ENCODE assay signal across 10 cellular contexts in the genomic region with DNA sequence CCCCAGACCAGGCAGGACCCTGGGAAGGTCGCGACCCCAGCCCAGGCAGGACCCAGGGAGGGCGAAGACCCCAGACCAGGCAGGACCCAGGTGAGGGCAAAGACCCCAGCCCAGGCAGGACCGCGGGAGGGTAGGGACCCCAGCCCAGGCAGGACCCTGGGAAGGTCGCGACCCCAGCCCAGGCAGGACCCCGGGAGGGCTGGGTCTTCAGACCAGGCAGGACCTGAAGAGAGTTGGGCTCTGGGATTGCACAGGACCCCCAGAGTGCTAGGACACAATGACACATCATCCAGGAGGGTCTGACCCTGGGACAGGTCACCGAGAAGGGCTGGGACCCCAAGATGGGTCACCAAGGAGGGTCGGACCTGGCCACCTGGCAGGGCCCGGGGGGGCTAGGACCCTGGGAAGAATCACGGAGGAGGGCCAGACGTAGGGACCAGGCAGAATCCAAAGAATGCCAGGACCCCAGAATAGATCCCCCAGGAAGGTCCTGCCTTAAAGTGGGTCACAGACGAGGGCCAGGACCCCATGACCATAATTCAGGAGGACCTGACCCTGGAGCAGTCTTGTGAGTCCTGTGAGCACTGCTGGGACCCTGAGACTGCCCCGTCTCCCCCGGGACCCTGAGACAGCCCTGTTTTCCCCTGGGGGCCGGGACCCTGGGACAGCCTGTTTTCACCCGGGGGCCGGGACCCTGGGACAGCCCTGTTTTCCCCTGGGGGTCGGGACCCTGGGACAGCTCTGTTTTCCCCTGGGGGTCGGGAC. TPM values are rescaled to one million over a fixed set of nuclear protein-coding genes. Genes with fewer than 3 reads are reported as not detected.
DNase-seq lines count a peak whose midpoint lies in the region; ATAC-seq and TF ChIP-seq lines count a peak whose summit lies in the region.
"Had no signal": no experiment of that assay in that cellular context is flagged by ENCODE, and none has a peak within 500 bp of the region (broad histone marks: within the 10 kb centered on the region; RNA-seq: fewer than 3 reads in every experiment).

No MANE protein-coding gene starts in this region.

- peak overlapping the region; percentile 37 for H3K4me3 Mint-ChIP-seq in CD8-positive, alpha-beta T cell
- H3K4me3 Mint-ChIP-seq in progenitor cell of endocrine pancreas (ENCODE audit: low read depth), result peak overlapping the region; percentile 66

- peaks cover 3% of the 10 kb centered on the region for H3K36me3 Mint-ChIP-seq in CD8-positive, alpha-beta T cell
- H3K36me3 Mint-ChIP-seq in progenitor cell of endocrine pancreas (ENCODE audit: insufficient read depth), result peaks cover 20% of the 10 kb centered on the region

- no peak for ATAC-seq in CD8-positive, alpha-beta T cell
- no peak for ATAC-seq in HG03469 (IDR thresholded peaks at IDR 0.05; ENCODE audit: unreplicated experiment)

- H3K27me3 Mint-ChIP-seq in CD8-positive, alpha-beta T cell (ENCODE audit: low read depth), result no peaks in the 10 kb centered on the region
- peaks cover 10% of the 10 kb centered on the region for H3K27me3 Mint-ChIP-seq in progenitor cell of endocrine pancreas

- POLR2A ChIA-PET in CD8-positive, alpha-beta T cell (lab: Charles Lee), result no interaction called here

- DNase-seq in CD8-positive, alpha-beta T cell, result no peak
- no peak for DNase-seq in Peyer's patch
- DNase-seq in fibroblast of mammary gland (ENCODE audit: low read depth), result no peak
- no peak for DNase-seq in progenitor cell of endocrine pancreas (ENCODE audit: low spot score, unreplicated experiment)
- no peak for DNase-seq in dermis blood vessel endothelial cell
- DNase-seq in NCI-H748 treated with DMSO at 0.1 percent for 48 hours (lab: John Stamatoyannopoulos, UW), result no peak
- no peak for DNase-seq in COLO829 (ENCODE audit: low spot score)
- DNase-seq: DMS53, hippocampal formation had no signal

- no peak for TF ChIP-seq CTCF in CD8-positive, alpha-beta T cell (IDR thresholded peaks at IDR 0.05)
- TF ChIP-seq CTCF in Peyer's patch (IDR thresholded peaks at IDR 0.05), result no peak
- TF ChIP-seq CTCF in fibroblast of mammary gland (conservative IDR thresholded peaks at IDR 0.05; ENCODE audit: control insufficient read depth, insufficient read depth, low read depth, low read length), result no peak
- TF ChIP-seq CTCF in progenitor cell of endocrine pancreas (IDR thresholded peaks at IDR 0.05; ENCODE audit: unreplicated experiment), result no peak

- H3K27me3 ChIP-seq in CD8-positive, alpha-beta T cell (ENCODE audit: insufficient read depth, low read length), result no peaks in the 10 kb centered on the region
- no peaks in the 10 kb centered on the region for H3K27me3 ChIP-seq in Peyer's patch

- H3K36me3 ChIP-seq in CD8-positive, alpha-beta T cell (ENCODE audit: insufficient read depth, low read length), result no peaks in the 10 kb centered on the region
- H3K36me3 ChIP-seq in Peyer's patch, result no peaks in the 10 kb centered on the region

- H3K4me3 ChIP-seq in CD8-positive, alpha-beta T cell (ENCODE audit: low read depth, low read length), result no peak overlapping the region
- H3K4me3 ChIP-seq in Peyer's patch (peak overlapping the region; percentile 78 to 99 (median 95)), fibroblast of mammary gland (ENCODE audit: control insufficient read depth, low read depth, low read length) (peak overlapping the region; percentile 76)

- intact Hi-C loops in CD8-positive, alpha-beta T cell (cut with DNase I, micrococcal nuclease), result no loop called here

- H3K27ac Mint-ChIP-seq in CD8-positive, alpha-beta T cell, result no peak overlapping the region
- no peak overlapping the region for H3K27ac Mint-ChIP-seq in progenitor cell of endocrine pancreas

- H3K9me3 ChIP-seq in CD8-positive, alpha-beta T cell (ENCODE audit: low read length), result no peaks in the 10 kb centered on the region
- H3K9me3 ChIP-seq in Peyer's patch, result no peaks in the 10 kb centered on the region

- CTCF ChIA-PET in CD8-positive, alpha-beta T cell (lab: Charles Lee), result no interaction called here

- H3K27ac ChIP-seq in CD8-positive, alpha-beta T cell (ENCODE audit: low read depth, low read length), result no peak overlapping the region
- H3K27ac ChIP-seq in Peyer's patch, result no peak overlapping the region

- peaks cover 33% of the 10 kb centered on the region for H3K4me1 Mint-ChIP-seq in CD8-positive, alpha-beta T cell (ENCODE audit: low read depth)
- H3K4me1 Mint-ChIP-seq in progenitor cell of endocrine pancreas (ENCODE audit: low read depth), result peaks cover 16% of the 10 kb centered on the region

- no peak for TF ChIP-seq POLR2A in Peyer's patch (IDR thresholded peaks at IDR 0.05)

- peaks cover 24% of the 10 kb centered on the region for H3K4me1 ChIP-seq in CD8-positive, alpha-beta T cell (ENCODE audit: insufficient read depth, low read length)
- H3K4me1 ChIP-seq in Peyer's patch, result peaks cover 3 to 29% (median 17%) of the 10 kb centered on the region in 4 donors

- no peaks in the 10 kb centered on the region for H3K9me3 Mint-ChIP-seq in CD8-positive, alpha-beta T cell
- no peaks in the 10 kb centered on the region for H3K9me3 Mint-ChIP-seq in progenitor cell of endocrine pancreas (ENCODE audit: low read depth)

RNA-seq across cellular contexts. Expression of a gene that starts 1.4 kb away (rescaled TPM):
- total RNA-seq in CD8-positive, alpha-beta T cell, result 10 to 100 TPM; 39.1 to 39.5 TPM
- 100 to 1,000 TPM in 2 of 4 donors, 10 to 100 TPM in 2; 58.3 to 168 (median 93.0) TPM for total RNA-seq in Peyer's patch
- total RNA-seq in progenitor cell of endocrine pancreas, result 79.8 and 87.9 TPM in 2 replicates
- total RNA-seq in dermis blood vessel endothelial cell, result 64.3 and 104 TPM in 2 replicates

RNA-seq across cellular contexts. Expression of a gene that starts 18.1 kb away (rescaled TPM):
- total RNA-seq in CD8-positive, alpha-beta T cell, result under 1 TPM; 0.69 to 0.73 TPM
- 10 to 100 TPM in 2 of 4 donors, 1 to 10 TPM in 2; 4.1 to 13.3 (median 9.4) TPM for total RNA-seq in Peyer's patch
- 12.9 and 13.1 TPM in 2 replicates for total RNA-seq in progenitor cell of endocrine pancreas
- 9.9 and 10.6 TPM in 2 replicates for total RNA-seq in dermis blood vessel endothelial cell

RNA-seq across cellular contexts. Expression of a gene that starts 32.7 kb away (rescaled TPM):
- 10 to 100 TPM; 27.2 to 28.7 TPM for total RNA-seq in CD8-positive, alpha-beta T cell
- total RNA-seq in Peyer's patch, result 100 to 1,000 TPM in 2 of 4 donors, 10 to 100 TPM in 2; 82.8 to 135 (median 95.2) TPM
- 22.6 and 23.7 TPM in 2 replicates for total RNA-seq in progenitor cell of endocrine pancreas
- total RNA-seq in dermis blood vessel endothelial cell, result 7.3 and 13.6 TPM in 2 replicates

RNA-seq across cellular contexts. Expression of a gene that starts 32.9 kb away (rescaled TPM):
- 100 to 1,000 TPM; 113 to 114 TPM for total RNA-seq in CD8-positive, alpha-beta T cell
- 100 to 1,000 TPM; 102 to 259 (median 184) TPM for total RNA-seq in Peyer's patch
- 235 and 236 TPM in 2 replicates for total RNA-seq in progenitor cell of endocrine pancreas
- total RNA-seq in dermis blood vessel endothelial cell, result 95.5 and 96.7 TPM in 2 replicates
